In the genomic region with DNA sequence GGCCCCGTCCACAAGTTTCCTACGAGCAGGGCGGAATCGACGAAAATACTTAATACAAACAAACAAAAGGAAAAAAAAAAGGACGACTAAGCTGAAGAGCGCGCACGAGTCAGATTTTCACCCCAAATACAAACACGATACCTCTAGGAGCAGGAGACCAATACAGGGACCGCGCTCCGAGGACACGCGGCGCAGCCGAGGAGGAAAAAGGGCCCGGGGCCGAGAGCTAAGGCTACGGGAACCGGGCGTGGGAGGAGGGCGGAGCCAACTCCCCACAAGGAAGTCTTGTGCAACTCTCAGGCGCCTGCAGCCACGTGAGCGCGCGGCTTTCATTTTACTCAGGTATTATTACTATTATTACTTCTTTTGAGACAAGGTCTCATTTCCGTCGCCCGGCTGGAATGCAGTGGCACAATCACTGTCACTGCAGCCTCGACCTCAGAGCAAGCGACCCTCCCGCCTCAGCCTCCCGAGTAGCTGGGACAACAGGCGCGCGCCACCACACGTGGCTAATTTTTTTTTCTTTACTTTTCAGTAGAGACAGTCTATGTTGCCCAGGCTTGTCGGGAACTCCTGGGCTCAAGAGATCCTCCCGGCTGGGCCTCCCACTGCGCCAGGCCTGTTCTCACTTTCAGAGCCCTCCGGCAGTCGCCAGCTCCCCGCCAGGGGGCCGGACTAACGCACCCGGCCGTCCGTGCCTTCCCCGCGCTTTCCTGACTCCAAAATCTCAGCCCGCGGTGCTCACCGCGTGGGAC, we compare ENCODE assay signal across 8 cellular contexts. TPM values are rescaled to one million over a fixed set of nuclear protein-coding genes. Genes with fewer than 3 reads are reported as not detected.
DNase-seq lines count a peak whose midpoint lies in the region; ATAC-seq and TF ChIP-seq lines count a peak whose summit lies in the region.

No MANE protein-coding gene starts in this region.

- peak overlapping the region; percentile 99 for H3K27ac Mint-ChIP-seq in activated T-cell treated with anti-CD3 and anti-CD28 coated beads, Interleukin-2, amount 50 U/mL, for 72 hours
- peak overlapping the region; percentile 97 to 99 (median 98) for H3K27ac Mint-ChIP-seq in naive thymus-derived CD4-positive, alpha-beta T cell
- peak overlapping the region; percentile 92 for H3K27ac Mint-ChIP-seq in stimulated activated memory B cell treated with anti-CD40 and anti-IgM and Interleukin-4, amounts not matched to agents 10 μg/mL and 1 μg/mL and 100 μg/mL, for 72 hours

- no peaks in the 10 kb centered on the region for H3K9me3 Mint-ChIP-seq in activated T-cell treated with anti-CD3 and anti-CD28 coated beads, Interleukin-2, amount 50 U/mL, for 72 hours
- peaks cover 0 to 5% (median 0%) of the 10 kb centered on the region in 11 donors for H3K9me3 Mint-ChIP-seq in naive thymus-derived CD4-positive, alpha-beta T cell
- no peaks in the 10 kb centered on the region for H3K9me3 Mint-ChIP-seq in stimulated activated memory B cell treated with anti-CD40 and anti-IgM and Interleukin-4, amounts not matched to agents 10 μg/mL and 1 μg/mL and 100 μg/mL, for 72 hours

- DNase-seq in DMS114 treated with DMSO at 0.1 percent for 48 hours (lab: John Stamatoyannopoulos, UW; ENCODE audit: unreplicated experiment) (peak; percentile 67), HT-29 (ENCODE audit: low spot score) (peak; percentile 93), PC-9 (peak; percentile 86), esophagus squamous epithelium (lab: John Stamatoyannopoulos, UW) (peak; percentile 58)
- DNase-seq in activated T-cell treated with anti-CD3 and anti-CD28 coated beads, Interleukin-2, amount 50 U/mL, for 72 hours = peak; percentile 92 to 93
- peak; percentile 67 to 91 (median 79) for DNase-seq in naive thymus-derived CD4-positive, alpha-beta T cell

- H3K27me3 Mint-ChIP-seq in activated T-cell treated with anti-CD3 and anti-CD28 coated beads, Interleukin-2, amount 50 U/mL, for 72 hours (ENCODE audit: low read depth) = no peaks in the 10 kb centered on the region
- H3K27me3 Mint-ChIP-seq in naive thymus-derived CD4-positive, alpha-beta T cell = peaks cover 0 to 2% (median 0%) of the 10 kb centered on the region in 5 donors
- no peaks in the 10 kb centered on the region for H3K27me3 Mint-ChIP-seq in stimulated activated memory B cell treated with anti-CD40 and anti-IgM and Interleukin-4, amounts not matched to agents 10 μg/mL and 1 μg/mL and 100 μg/mL, for 72 hours

- H3K79me2 ChIP-seq in PC-9 (ENCODE audit: low read depth) = peaks cover 72% of the 10 kb centered on the region

- H3F3A ChIP-seq in PC-9 (ENCODE audit: insufficient read depth, low read depth) = peaks cover 56% of the 10 kb centered on the region

- POLR2A ChIA-PET in PC-9 (lab: Charles Lee; ENCODE audit: unreplicated experiment) = interaction anchor here (0.5 to 0.7 kb wide), 5 partner anchors 11 to 237 kb away, joined by 3 to 15 read pairs (median 4); no protein-coding TSS in a partner anchor
- POLR2A ChIA-PET in naive thymus-derived CD4-positive, alpha-beta T cell (lab: Charles Lee) = interaction anchor here (0.6 to 6.1 kb wide), 10 partner anchors 9 to 270 kb away, joined by 3 to 72 read pairs (median 8); partner anchors contain the start of genes CSGALNACT2 and ZNF487

- H3K4me1 ChIP-seq in PC-9 (replicated peaks; ENCODE audit: insufficient read depth) (peaks cover 40% of the 10 kb centered on the region), esophagus squamous epithelium (peaks cover 27 to 60% (median 27%) of the 10 kb centered on the region in 3 donors)
- H3K4me1 ChIP-seq in naive thymus-derived CD4-positive, alpha-beta T cell (ENCODE audit: control insufficient read depth in 2 of 2, insufficient read depth in 2 of 2, low read length in 2 of 2) = peaks cover 28 to 37% of the 10 kb centered on the region in 2 donors

- TF ChIP-seq CTCF in PC-9 (conservative IDR thresholded peaks at IDR 0.05) = 0 out of 2 replicates have a peak, but pooled peaks have one; percentile 30
- peak in 5 of 6 experiments; percentile 23 to 54 (median 34) for TF ChIP-seq CTCF in esophagus squamous epithelium (IDR thresholded peaks at IDR 0.05)

- peaks cover 15 to 32% of the 10 kb centered on the region in 2 donors for H3K36me3 Mint-ChIP-seq in activated T-cell treated with anti-CD3 and anti-CD28 coated beads, Interleukin-2, amount 50 U/mL, for 72 hours (ENCODE audit: insufficient read depth in 2 of 2)
- peaks cover 0 to 30% (median 10%) of the 10 kb centered on the region in 5 donors for H3K36me3 Mint-ChIP-seq in naive thymus-derived CD4-positive, alpha-beta T cell
- H3K36me3 Mint-ChIP-seq in stimulated activated memory B cell treated with anti-CD40 and anti-IgM and Interleukin-4, amounts not matched to agents 10 μg/mL and 1 μg/mL and 100 μg/mL, for 72 hours = peaks cover 13% of the 10 kb centered on the region

- H2AFZ ChIP-seq in PC-9 = peak overlapping the region; percentile 72

- CTCF ChIA-PET in PC-9 (lab: Charles Lee) = interaction anchor here (0.7 kb wide), 1 partner anchor 30 kb away, joined by 3 read pairs; no protein-coding TSS in a partner anchor
- CTCF ChIA-PET in naive thymus-derived CD4-positive, alpha-beta T cell (lab: Charles Lee) = interaction anchor here (0.8 to 1.6 kb wide), 7 partner anchors 10 to 116 kb away, joined by 3 to 6 read pairs (median 3); no protein-coding TSS in a partner anchor

- no TSS peak for BruUV-seq in PC-9 (replicated peaks; lab: Mats Ljungman, UMichigan)

- peaks cover 45% of the 10 kb centered on the region for H3K4me1 Mint-ChIP-seq in activated T-cell treated with anti-CD3 and anti-CD28 coated beads, Interleukin-2, amount 50 U/mL, for 72 hours (ENCODE audit: low read depth)
- H3K4me1 Mint-ChIP-seq in naive thymus-derived CD4-positive, alpha-beta T cell = peaks cover 31 to 50% (median 39%) of the 10 kb centered on the region in 7 donors
- H3K4me1 Mint-ChIP-seq in stimulated activated memory B cell treated with anti-CD40 and anti-IgM and Interleukin-4, amounts not matched to agents 10 μg/mL and 1 μg/mL and 100 μg/mL, for 72 hours = peaks cover 52% of the 10 kb centered on the region

- 1% methylated on average over 35 to 54 of the region's 56 CpGs for WGBS in esophagus squamous epithelium, 2 donors

- H3K36me3 ChIP-seq in PC-9 (ENCODE audit: low read depth) = peaks cover 12% of the 10 kb centered on the region
- peaks cover 0 to 13% (median 0%) of the 10 kb centered on the region in 3 donors for H3K36me3 ChIP-seq in esophagus squamous epithelium
- H3K36me3 ChIP-seq in naive thymus-derived CD4-positive, alpha-beta T cell (ENCODE audit: control insufficient read depth in 2 of 3, insufficient read depth in 3 of 3, low read length in 3 of 3) = peaks cover 0 to 8% (median 0%) of the 10 kb centered on the region in 3 experiments

- peaks cover 42% of the 10 kb centered on the region for H4K20me1 ChIP-seq in PC-9 (ENCODE audit: insufficient read depth)

- peak overlapping the region; percentile 94 to 100 for H3K4me3 Mint-ChIP-seq in activated T-cell treated with anti-CD3 and anti-CD28 coated beads, Interleukin-2, amount 50 U/mL, for 72 hours
- H3K4me3 Mint-ChIP-seq in naive thymus-derived CD4-positive, alpha-beta T cell = peak overlapping the region; percentile 91 to 100 (median 98)
- H3K4me3 Mint-ChIP-seq in stimulated activated memory B cell treated with anti-CD40 and anti-IgM and Interleukin-4, amounts not matched to agents 10 μg/mL and 1 μg/mL and 100 μg/mL, for 72 hours = peak overlapping the region; percentile 97

- TF ChIP-seq POLR2A in esophagus squamous epithelium (IDR thresholded peaks at IDR 0.05) = peak in 2 of 4 donors; percentile 55 to 78

- intact Hi-C loops in PC-9 (cut with micrococcal nuclease; ENCODE audit: unreplicated experiment) = loop anchor here (1.0 kb wide), 2 partner anchors 10 to 29 kb away; no protein-coding TSS in a partner anchor
- intact Hi-C loops in esophagus squamous epithelium (cut with DNase I) = no loop called here
- intact Hi-C loops in naive thymus-derived CD4-positive, alpha-beta T cell (cut with micrococcal nuclease) = loop anchor here (1.0 to 10.0 kb wide), 7 partner anchors 10 to 855 kb away; partner anchors contain the start of genes ZNF33B (in 2 of the 2), BMS1 (in 1 of the 2), ZNF239 (in 1 of the 2) and ZNF32 (in 1 of the 2)

- no peaks in the 10 kb centered on the region for H3K9me2 ChIP-seq in PC-9 (ENCODE audit: insufficient read depth)

- H3K4me2 ChIP-seq in PC-9 = peak overlapping the region; percentile 90

- H3K27ac ChIP-seq in PC-9 (peak overlapping the region; percentile 90), esophagus squamous epithelium (peak overlapping the region; percentile 97 to 100 (median 99))
- peak overlapping the region; percentile 100 for H3K27ac ChIP-seq in naive thymus-derived CD4-positive, alpha-beta T cell (ENCODE audit: low read depth, low read length)

- H3K27me3 ChIP-seq in PC-9 (ENCODE audit: insufficient read depth, low read depth) = no peaks in the 10 kb centered on the region
- H3K27me3 ChIP-seq in esophagus squamous epithelium = no peaks in the 10 kb centered on the region
- no peaks in the 10 kb centered on the region for H3K27me3 ChIP-seq in naive thymus-derived CD4-positive, alpha-beta T cell (ENCODE audit: control insufficient read depth in 2 of 2, insufficient read depth in 2 of 2, low read length in 2 of 2)

- no peaks in the 10 kb centered on the region for H3K9me3 ChIP-seq in PC-9 (ENCODE audit: insufficient read depth, low read depth)
- H3K9me3 ChIP-seq in esophagus squamous epithelium = no peaks in the 10 kb centered on the region
- no peaks in the 10 kb centered on the region for H3K9me3 ChIP-seq in naive thymus-derived CD4-positive, alpha-beta T cell (ENCODE audit: control insufficient read depth in 2 of 3, low read length in 3 of 3)

- peak; percentile 49 for ATAC-seq in GM21360 (IDR thresholded peaks at IDR 0.05; ENCODE audit: unreplicated experiment)
- ATAC-seq in activated T-cell treated with anti-CD3 and anti-CD28 coated beads, Interleukin-2, amount 50 U/mL, for 72 hours (replicated peaks in 1 of 2) = peak; percentile 49 to 50
- ATAC-seq in naive thymus-derived CD4-positive, alpha-beta T cell = peak; percentile 48
- peak; percentile 74 for ATAC-seq in stimulated activated memory B cell treated with anti-CD40 and anti-IgM and Interleukin-4, amounts not matched to agents 10 μg/mL and 1 μg/mL and 100 μg/mL, for 72 hours

- peak overlapping the region; percentile 98 for H3K4me3 ChIP-seq in PC-9
- peak overlapping the region; percentile 68 to 90 (median 86) for H3K4me3 ChIP-seq in esophagus squamous epithelium
- H3K4me3 ChIP-seq in naive thymus-derived CD4-positive, alpha-beta T cell (ENCODE audit: low read length) = peak overlapping the region; percentile 99

RNA-seq across cellular contexts. Expression of gene HNRNPF, which starts 1.2 kb away (rescaled TPM):
- 515 and 519 TPM in 2 replicates for total RNA-seq in HT-29 (2014; rRNA removed; shearing (Covaris generic))
- total RNA-seq in PC-9 (2021) = 267 and 337 TPM in 2 replicates
- 100 to 1,000 TPM; 412 to 475 TPM for total RNA-seq in activated T-cell treated with anti-CD3 and anti-CD28 coated beads, Interleukin-2, amount 50 U/mL, for 72 hours
- total RNA-seq in esophagus squamous epithelium = 100 to 1,000 TPM; 154 to 229 (median 189) TPM
- total RNA-seq in naive thymus-derived CD4-positive, alpha-beta T cell = 100 to 1,000 TPM in 4 of 5 experiments, 10 to 100 TPM in 1; 88.1 to 449 (median 159) TPM
- polyA plus RNA-seq in naive thymus-derived CD4-positive, alpha-beta T cell = 100 to 1,000 TPM; 193 to 269 TPM

RNA-seq across cellular contexts. Expression of gene ZNF487, which starts 29.2 kb away (rescaled TPM):
- 8.1 and 16.1 TPM in 2 replicates for total RNA-seq in HT-29 (2014; rRNA removed; shearing (Covaris generic))
- total RNA-seq in PC-9 (2021) (11.8 and 14.5 TPM in 2 replicates), esophagus squamous epithelium (1 to 10 TPM; 1.7 to 4.6 (median 4.2) TPM)
- 1 to 10 TPM; 2.9 to 3.6 TPM for total RNA-seq in activated T-cell treated with anti-CD3 and anti-CD28 coated beads, Interleukin-2, amount 50 U/mL, for 72 hours
- 10 to 100 TPM in 1 of 5 experiments, 1 to 10 TPM in 4; 4.1 to 12.0 (median 5.9) TPM for total RNA-seq in naive thymus-derived CD4-positive, alpha-beta T cell
- polyA plus RNA-seq in naive thymus-derived CD4-positive, alpha-beta T cell = 1 to 10 TPM; 5.9 to 6.8 TPM

RNA-seq across cellular contexts. Expression of gene FXYD4, which starts 36.3 kb away (rescaled TPM):
- total RNA-seq in HT-29 (2014; rRNA removed; shearing (Covaris generic)) = not detected in 2 replicates
- not detected in 2 replicates for total RNA-seq in PC-9 (2021)
- total RNA-seq in activated T-cell treated with anti-CD3 and anti-CD28 coated beads, Interleukin-2, amount 50 U/mL, for 72 hours = not detected
- not detected for total RNA-seq in esophagus squamous epithelium
- total RNA-seq in naive thymus-derived CD4-positive, alpha-beta T cell = not detected
- polyA plus RNA-seq in naive thymus-derived CD4-positive, alpha-beta T cell = not detected

Comparison
In these comparisons a context has a peak if more than half of its experiments do, and no peak if none do; other contexts are left out.
1. Peak in every context shown above with its lines: DNase-seq, ATAC-seq, H3K4me3 ChIP-seq and H3K27ac ChIP-seq.